11 cellular contexts compared by ENCODE assay signal in the genomic region with DNA sequence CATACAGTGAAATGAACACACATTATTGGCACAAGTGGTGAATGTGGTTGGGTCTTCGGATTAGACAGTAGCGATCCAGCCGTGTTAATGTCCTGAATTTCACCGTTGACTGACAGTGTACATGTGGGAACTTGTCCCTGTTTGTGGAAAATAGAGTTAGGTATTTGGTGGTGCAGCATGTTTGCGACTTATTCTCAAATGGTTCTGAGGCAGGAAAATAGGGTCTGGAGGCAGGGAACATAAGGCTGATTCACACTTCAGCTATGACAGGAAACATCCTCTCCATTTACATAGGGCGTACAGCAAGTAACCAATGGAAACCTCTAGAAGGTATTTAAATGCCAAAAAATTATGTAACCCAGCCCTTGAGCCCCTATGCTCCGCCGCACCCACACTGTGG. TPM values are rescaled to one million over a fixed set of nuclear protein-coding genes. Genes with fewer than 3 reads are reported as not detected.
DNase-seq lines count a peak whose midpoint lies in the region; ATAC-seq and TF ChIP-seq lines count a peak whose summit lies in the region.
"Had no signal": no experiment of that assay in that cellular context is flagged by ENCODE, and none has a peak within 500 bp of the region (broad histone marks: within the 10 kb centered on the region; RNA-seq: fewer than 3 reads in every experiment).

No MANE protein-coding gene starts in this region.

- H3K27ac Mint-ChIP-seq in activated CD4-positive, alpha-beta T cell treated with anti-CD3 and anti-CD28 coated beads, Interleukin-2, amount 10 ng/mL, durations not matched to agents 24 days and 14 days, result no peak overlapping the region

- no peak for DNase-seq in activated CD4-positive, alpha-beta T cell treated with anti-CD3 and anti-CD28 coated beads, Interleukin-2, amount 10 ng/mL, durations not matched to agents 24 days and 14 days
- DNase-seq in activated CD4-positive, alpha-beta T cell treated with anti-CD3 and anti-CD28 coated beads, Interleukin-2, amount 50 U/mL, for 48 hours, result no peak
- DNase-seq in PC-9 (peak; percentile 41 to 48), esophagus squamous epithelium (lab: John Stamatoyannopoulos, UW) (no peak), renal cortical epithelial cell (ENCODE audit: low read depth) (peak; percentile 45), SHP77 treated with DMSO at 0.1 percent for 48 hours (lab: John Stamatoyannopoulos, UW) (no peak), G401 (ENCODE audit: low spot score) (no peak)
- DNase-seq: mesenchymal stem cell had no signal

- no TSS peak for BruUV-seq in PC-9 (replicated peaks; lab: Mats Ljungman, UMichigan)

- H3K36me3 Mint-ChIP-seq in activated CD4-positive, alpha-beta T cell treated with anti-CD3 and anti-CD28 coated beads, Interleukin-2, amount 10 ng/mL, durations not matched to agents 24 days and 14 days (ENCODE audit: low read depth), result no peaks in the 10 kb centered on the region

- H3K4me1 ChIP-seq in PC-9 (replicated peaks; ENCODE audit: insufficient read depth), result peaks cover 12% of the 10 kb centered on the region; the same call in 1 of the 2 replicates
- H3K4me1 ChIP-seq in esophagus squamous epithelium, result peaks cover 0 to 29% (median 12%) of the 10 kb centered on the region in 3 donors

- POLR2A ChIA-PET in PC-9 (lab: Charles Lee; ENCODE audit: unreplicated experiment), result interaction anchor here (0.6 to 0.8 kb wide), 3 partner anchors 38 to 486 kb away, joined by 4 to 10 read pairs (median 7); partner anchors contain the start of gene ECH1

- H3K4me3 ChIP-seq in PC-9, result no peak overlapping the region
- no peak overlapping the region for H3K4me3 ChIP-seq in esophagus squamous epithelium

- intact Hi-C loops in activated CD4-positive, alpha-beta T cell treated with anti-CD3 and anti-CD28 coated beads, Interleukin-2, amount 10 ng/mL, durations not matched to agents 24 days and 14 days (cut with micrococcal nuclease), result no loop called here
- intact Hi-C loops in PC-9 (cut with micrococcal nuclease; ENCODE audit: unreplicated experiment) (no loop called here), esophagus squamous epithelium (cut with DNase I) (no loop called here)

- H3K27me3 ChIP-seq in PC-9 (ENCODE audit: insufficient read depth, low read depth) (no peaks in the 10 kb centered on the region), esophagus squamous epithelium (no peaks in the 10 kb centered on the region)
- H3K27me3 ChIP-seq: tibial nerve had no signal

- H3K27ac ChIP-seq in PC-9, result peak overlapping the region; percentile 38; the same call in 1 of the 2 replicates
- peak overlapping the region; percentile 85 to 91 (median 86) for H3K27ac ChIP-seq in esophagus squamous epithelium
- H3K27ac ChIP-seq: tibial nerve had no signal

- in situ Hi-C loops in G401 (cut with HindIII; ENCODE audit: low sequenced_read_pairs), result no loop called here

- no peaks in the 10 kb centered on the region for H3K79me2 ChIP-seq in PC-9 (ENCODE audit: low read depth)

- peak overlapping the region; percentile 9 for H3K4me3 Mint-ChIP-seq in activated CD4-positive, alpha-beta T cell treated with anti-CD3 and anti-CD28 coated beads, Interleukin-2, amount 10 ng/mL, durations not matched to agents 24 days and 14 days

- peaks cover 4% of the 10 kb centered on the region for H3K4me1 Mint-ChIP-seq in activated CD4-positive, alpha-beta T cell treated with anti-CD3 and anti-CD28 coated beads, Interleukin-2, amount 10 ng/mL, durations not matched to agents 24 days and 14 days

- H3K27me3 Mint-ChIP-seq in activated CD4-positive, alpha-beta T cell treated with anti-CD3 and anti-CD28 coated beads, Interleukin-2, amount 10 ng/mL, durations not matched to agents 24 days and 14 days, result peaks cover 9% of the 10 kb centered on the region

- H4K20me1 ChIP-seq in PC-9 (ENCODE audit: insufficient read depth), result no peaks in the 10 kb centered on the region

- CTCF ChIA-PET in PC-9 (lab: Charles Lee), result no interaction called here

- no peaks in the 10 kb centered on the region; the same call in none of the 2 replicates for H3F3A ChIP-seq in PC-9 (ENCODE audit: insufficient read depth, low read depth)

- H2AFZ ChIP-seq in PC-9, result no peak overlapping the region

- H3K9me3 Mint-ChIP-seq in activated CD4-positive, alpha-beta T cell treated with anti-CD3 and anti-CD28 coated beads, Interleukin-2, amount 10 ng/mL, durations not matched to agents 24 days and 14 days, result no peaks in the 10 kb centered on the region

- H3K9me2 ChIP-seq in PC-9 (ENCODE audit: insufficient read depth), result no peaks in the 10 kb centered on the region

- no peaks in the 10 kb centered on the region for H3K9me3 ChIP-seq in PC-9 (ENCODE audit: insufficient read depth, low read depth)
- H3K9me3 ChIP-seq in esophagus squamous epithelium, result no peaks in the 10 kb centered on the region
- H3K9me3 ChIP-seq: tibial nerve had no signal

- H3K36me3 ChIP-seq in PC-9 (ENCODE audit: low read depth) (no peaks in the 10 kb centered on the region), esophagus squamous epithelium (no peaks in the 10 kb centered on the region)
- H3K36me3 ChIP-seq: tibial nerve had no signal

- no peak for TF ChIP-seq POLR2A in esophagus squamous epithelium (IDR thresholded peaks at IDR 0.05)

- ATAC-seq in GM18861 (IDR thresholded peaks at IDR 0.05; ENCODE audit: unreplicated experiment), result no peak

- TF ChIP-seq CTCF in PC-9 (conservative IDR thresholded peaks at IDR 0.05), result no peak
- TF ChIP-seq CTCF in esophagus squamous epithelium (IDR thresholded peaks at IDR 0.05), result no peak

- WGBS in esophagus squamous epithelium, 2 donors, result 21 to 49% methylated on average over 8 of the region's 8 CpGs

- peak overlapping the region; percentile 40; the same call in 1 of the 2 replicates for H3K4me2 ChIP-seq in PC-9

RNA-seq across cellular contexts. Expression of gene LGALS7B, which starts 4.2 kb away (rescaled TPM):
- not detected in 2 replicates for total RNA-seq in activated CD4-positive, alpha-beta T cell treated with anti-CD3 and anti-CD28 coated beads, Interleukin-2, amount 10 ng/mL, durations not matched to agents 24 days and 14 days
- not detected in 2 replicates for total RNA-seq in PC-9 (2021)
- total RNA-seq in esophagus squamous epithelium, result 1,000 to 10,000 TPM in 3 of 4 donors, 100 to 1,000 TPM in 1; 871 to 2,466 (median 1,613) TPM
- total RNA-seq in renal cortical epithelial cell, result 3.6 TPM in 1 of 2 replicates, not detected in the other
- total RNA-seq in G401 (2014; rRNA removed; shearing (Covaris generic)), result not detected in 2 replicates
- total RNA-seq: RPMI7951, tibial nerve had no signal

RNA-seq across cellular contexts. Expression of gene LGALS4, which starts 19.6 kb away (rescaled TPM):
- total RNA-seq in activated CD4-positive, alpha-beta T cell treated with anti-CD3 and anti-CD28 coated beads, Interleukin-2, amount 10 ng/mL, durations not matched to agents 24 days and 14 days, result 1.3 and 1.7 TPM in 2 replicates
- 1.0 and 2.2 TPM in 2 replicates for total RNA-seq in PC-9 (2021)
- total RNA-seq in esophagus squamous epithelium, result under 1 TPM in 2 of 4 donors, not detected in 2; 0.62 to 0.76 TPM
- not detected in 2 replicates for total RNA-seq in renal cortical epithelial cell
- not detected in 2 replicates for total RNA-seq in G401 (2014; rRNA removed; shearing (Covaris generic))
- total RNA-seq: RPMI7951 had no signal

RNA-seq across cellular contexts. Expression of gene LGALS7, which starts 19.9 kb away (rescaled TPM):
- not detected in 2 replicates for total RNA-seq in activated CD4-positive, alpha-beta T cell treated with anti-CD3 and anti-CD28 coated beads, Interleukin-2, amount 10 ng/mL, durations not matched to agents 24 days and 14 days
- total RNA-seq in PC-9 (2021), result 1.7 and 2.1 TPM in 2 replicates
- total RNA-seq in esophagus squamous epithelium, result 100 to 1,000 TPM in 2 of 4 donors, 10 to 100 TPM in 1, 1 to 10 TPM in 1; 7.1 to 266 (median 114) TPM
- total RNA-seq in renal cortical epithelial cell, result not detected in 2 replicates
- total RNA-seq in G401 (2014; rRNA removed; shearing (Covaris generic)), result not detected in 2 replicates
- total RNA-seq: RPMI7951, tibial nerve had no signal

RNA-seq across cellular contexts. Expression of gene ECH1, which starts 38.4 kb away (rescaled TPM):
- 129 and 130 TPM in 2 replicates for total RNA-seq in activated CD4-positive, alpha-beta T cell treated with anti-CD3 and anti-CD28 coated beads, Interleukin-2, amount 10 ng/mL, durations not matched to agents 24 days and 14 days
- 142 and 143 TPM in 2 replicates for total RNA-seq in PC-9 (2021)
- total RNA-seq in esophagus squamous epithelium, result 100 to 1,000 TPM in 1 of 4 donors, 10 to 100 TPM in 3; 63.4 to 129 (median 85.9) TPM
- total RNA-seq in renal cortical epithelial cell, result 11.3 and 37.8 TPM in 2 replicates
- 210 and 267 TPM in 2 replicates for total RNA-seq in G401 (2014; rRNA removed; shearing (Covaris generic))

RNA-seq across cellular contexts. Expression of gene CAPN12, which starts 48.9 kb away (rescaled TPM):
- total RNA-seq in activated CD4-positive, alpha-beta T cell treated with anti-CD3 and anti-CD28 coated beads, Interleukin-2, amount 10 ng/mL, durations not matched to agents 24 days and 14 days, result 3.2 and 3.5 TPM in 2 replicates
- total RNA-seq in PC-9 (2021) (38.4 and 43.9 TPM in 2 replicates), esophagus squamous epithelium (1 to 10 TPM; 1.5 to 4.2 (median 1.8) TPM), renal cortical epithelial cell (2.6 and 3.6 TPM in 2 replicates)
- 5.3 and 5.8 TPM in 2 replicates for total RNA-seq in G401 (2014; rRNA removed; shearing (Covaris generic))
- total RNA-seq: RPMI7951 had no signal

Comparison
In these comparisons a context has a peak if more than half of its experiments do, and no peak if none do; other contexts are left out.
1. DNase-seq: peak in PC-9 (2 of 2) and renal cortical epithelial cell (single experiment); none in activated CD4-positive, alpha-beta T cell treated with anti-CD3 and anti-CD28 coated beads, Interleukin-2, amount 10 ng/mL, durations not matched to agents 24 days and 14 days (single experiment), activated CD4-positive, alpha-beta T cell treated with anti-CD3 and anti-CD28 coated beads, Interleukin-2, amount 50 U/mL, for 48 hours (0 of 2), esophagus squamous epithelium (single experiment), SHP77 treated with DMSO at 0.1 percent for 48 hours (single experiment) and G401 (single experiment).
2. RNA of gene LGALS7B, which starts 4.2 kb away (total RNA-seq): 871 to 2,466 TPM in esophagus squamous epithelium; not detected in activated CD4-positive, alpha-beta T cell treated with anti-CD3 and anti-CD28 coated beads, Interleukin-2, amount 10 ng/mL, durations not matched to agents 24 days and 14 days, not detected in PC-9, 3.6 TPM in renal cortical epithelial cell and not detected in G401; every median in the first group is over 100 times any median in the second.